Comparison of ENCODE assay signal across 1 cellular context in the genomic region with DNA sequence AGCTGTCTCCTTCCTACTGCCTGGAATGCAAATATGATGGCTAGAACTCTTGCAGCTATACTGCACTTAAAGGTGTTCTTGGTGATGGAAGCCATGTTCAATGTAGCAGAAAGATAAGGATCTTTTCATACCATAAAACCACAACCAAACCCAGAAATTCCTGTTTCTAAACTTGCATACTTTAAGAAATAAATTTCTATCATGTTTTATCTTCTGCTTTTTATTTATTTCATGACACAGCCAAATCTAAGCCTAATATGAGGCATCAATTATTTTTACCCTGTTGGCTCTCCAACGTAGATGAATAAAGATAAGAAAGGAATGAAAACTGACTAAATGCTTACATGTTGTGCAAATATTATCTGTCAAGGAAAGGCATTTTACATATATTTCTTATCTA.
TF ChIP-seq lines count a peak whose summit lies in the region.

No MANE protein-coding gene starts in this region.

TF ChIP-seq in SK-N-SH, 30 proteins besides CTCF, POLR2A, EP300 and RAD21 (continued from another document):
- TF ChIP-seq JUND (IDR thresholded peaks at IDR 0.05) (peak; percentile 38), TCF12 (IDR thresholded peaks at IDR 0.05) (peak; percentile 76), MXI1 (IDR thresholded peaks at IDR 0.05; ENCODE audit: low read depth, low read length) (no peak), MEF2A (IDR thresholded peaks at IDR 0.05; ENCODE audit: borderline replicate concordance, low read depth) (peak; percentile 34; the same call in 1 of the 2 replicates)
- TF ChIP-seq, protein P1, sequence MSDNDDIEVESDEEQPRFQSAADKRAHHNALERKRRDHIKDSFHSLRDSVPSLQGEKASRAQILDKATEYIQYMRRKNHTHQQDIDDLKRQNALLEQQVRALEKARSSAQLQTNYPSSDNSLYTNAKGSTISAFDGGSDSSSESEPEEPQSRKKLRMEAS (IDR thresholded peaks at IDR 0.05; ENCODE audit: low read depth): no peak
